13 cellular contexts compared by ENCODE assay signal in genomic region chr2:214410128-214410775, GRCh38. TPM values are rescaled to one million over a fixed set of nuclear protein-coding genes. Genes with fewer than 3 reads are reported as not detected.
DNase-seq lines count a peak whose midpoint lies in the region; FAIRE-seq and TF ChIP-seq lines count a peak whose summit lies in the region.
"Had no signal": no experiment of that assay in that cellular context is flagged by ENCODE, and none has a peak within 500 bp of the region (broad histone marks: within the 10 kb centered on the region; RNA-seq: fewer than 3 reads in every experiment).

No MANE protein-coding gene starts in this region.

- no peaks in the 10 kb centered on the region for H3K4me1 ChIP-seq in transverse colon
- H3K4me1 ChIP-seq: left ventricle myocardium inferior had no signal

- no peak for FAIRE-seq in frontal cortex (lab: Jason Lieb, UNC)

- 46 to 67% methylated on average over 13 of the region's 13 CpGs for WGBS in transverse colon (ENCODE audit: low coverage in 1 of 2), 2 donors

- no peak for TF ChIP-seq POLR2A in transverse colon (IDR thresholded peaks at IDR 0.05)

- H3K27ac ChIP-seq in transverse colon, result no peak overlapping the region
- H3K27ac ChIP-seq: left ventricle myocardium inferior had no signal

- no peaks in the 10 kb centered on the region for H3K9me3 ChIP-seq in transverse colon
- H3K9me3 ChIP-seq: left ventricle myocardium inferior had no signal

- TF ChIP-seq EP300 in transverse colon (IDR thresholded peaks at IDR 0.05; ENCODE audit: low read depth), result no peak

- intact Hi-C loops in transverse colon (cut with DNase I; ENCODE audit: low total_unique reads), result no loop called here

- H3K36me3 ChIP-seq in transverse colon, result no peaks in the 10 kb centered on the region
- H3K36me3 ChIP-seq: left ventricle myocardium inferior had no signal

- no peak for TF ChIP-seq CTCF in transverse colon (IDR thresholded peaks at IDR 0.05)

- no peaks in the 10 kb centered on the region for H3K27me3 ChIP-seq in transverse colon

- peak; percentile 66 for DNase-seq in NCI-H510A treated with DMSO at 0.1 percent for 48 hours (lab: John Stamatoyannopoulos, UW)
- no peak for DNase-seq in NCI-H510A (lab: John Stamatoyannopoulos, UW)
- DNase-seq in NCI-H2196 (lab: John Stamatoyannopoulos, UW; ENCODE audit: unreplicated experiment), result peak; percentile 35
- peak; percentile 16 for DNase-seq in astrocyte of the hippocampus (ENCODE audit: low read depth, low spot score)
- peak; percentile 40 for DNase-seq in retina
- DNase-seq in effector CD8-positive, alpha-beta T cell (lab: John Stamatoyannopoulos, UW), result no peak
- DNase-seq in transverse colon, result no peak
- no peak for DNase-seq in frontal cortex (ENCODE audit: low spot score in 2 of 2)
- DNase-seq: effector memory CD4-positive, alpha-beta T cell; SIG-M5 had no signal

- no peak overlapping the region for H3K4me3 ChIP-seq in transverse colon
- H3K4me3 ChIP-seq: left ventricle myocardium inferior had no signal

- in situ Hi-C loops in transverse colon (cut with MboI; ENCODE audit: low pct_ligation_motif_present in 1 of 4, low pct_unique_long_range_greater_than_20kb in 1 of 4, low sequenced_read_pairs in 3 of 4), result no loop called here

RNA-seq across cellular contexts. Expression of gene VWC2L, which starts 0.6 kb away (rescaled TPM):
- under 1 TPM in 1 of 4 donors, not detected in 3; 0.32 TPM for total RNA-seq in transverse colon
- total RNA-seq in frontal cortex, result 4.1 TPM
- total RNA-seq: left ventricle myocardium inferior, NCI-H460, urinary bladder had no signal

Comparison
In these comparisons a context has a peak if more than half of its experiments do, and no peak if none do; other contexts are left out.
1. DNase-seq: peak in NCI-H510A treated with DMSO at 0.1 percent for 48 hours (single experiment), NCI-H2196 (single experiment), astrocyte of the hippocampus (single experiment) and retina (single experiment); none in NCI-H510A (single experiment), effector CD8-positive, alpha-beta T cell (single experiment), transverse colon (single experiment) and frontal cortex (0 of 2).